10 cellular contexts compared by ENCODE assay signal in genomic region chr20:51422912-51423667, GRCh38.
DNase-seq lines count a peak whose midpoint lies in the region; ATAC-seq and TF ChIP-seq lines count a peak whose summit lies in the region.
"Had no signal": no experiment of that assay in that cellular context is flagged by ENCODE, and none has a peak within 500 bp of the region (broad histone marks: within the 10 kb centered on the region; RNA-seq: fewer than 3 reads in every experiment).

No MANE protein-coding gene starts in this region.

- ATAC-seq in GM18505 (IDR thresholded peaks at IDR 0.05; ENCODE audit: unreplicated experiment) (peak; percentile 69), GM21381 (IDR thresholded peaks at IDR 0.05; ENCODE audit: unreplicated experiment) (peak; percentile 61), HG03521 (IDR thresholded peaks at IDR 0.05; ENCODE audit: unreplicated experiment) (peak; percentile 47), left lobe of liver (no peak), GM19328 (IDR thresholded peaks at IDR 0.05; ENCODE audit: unreplicated experiment) (no peak)

- no peak for TF ChIP-seq POLR2A in GM18505 (IDR thresholded peaks at IDR 0.05; ENCODE audit: borderline replicate concordance, extremely low read depth, insufficient read depth, insufficient read length)

- peaks cover 1 to 28% (median 12%) of the 10 kb centered on the region in 3 donors for H3K27me3 Mint-ChIP-seq in immature natural killer cell (ENCODE audit: low read depth in 3 of 3)

- peak overlapping the region; percentile 12 to 91 (median 78) for H3K27ac Mint-ChIP-seq in immature natural killer cell

- H3K36me3 Mint-ChIP-seq in immature natural killer cell, result peaks cover 18 to 47% (median 21%) of the 10 kb centered on the region in 3 donors

- peaks cover 58 to 92% of the 10 kb centered on the region in 2 donors for H3K4me1 Mint-ChIP-seq in immature natural killer cell

- H3K4me3 Mint-ChIP-seq in immature natural killer cell, result no peak overlapping the region

- DNase-seq in immature natural killer cell (no peak), left lobe of liver (ENCODE audit: low spot score) (no peak), GDM1 (lab: John Stamatoyannopoulos, UW) (no peak), NCI-H1105 treated with DMSO at 0.1 percent for 48 hours (lab: John Stamatoyannopoulos, UW) (no peak)
- DNase-seq: GOT3, SHP77 had no signal

- no peaks in the 10 kb centered on the region for H3K9me3 Mint-ChIP-seq in immature natural killer cell

Comparison
In these comparisons a context has a peak if more than half of its experiments do, and no peak if none do; other contexts are left out.
1. ATAC-seq: peak in GM18505 (single experiment), GM21381 (single experiment) and HG03521 (single experiment); none in left lobe of liver (single experiment) and GM19328 (single experiment).